In the genomic region with DNA sequence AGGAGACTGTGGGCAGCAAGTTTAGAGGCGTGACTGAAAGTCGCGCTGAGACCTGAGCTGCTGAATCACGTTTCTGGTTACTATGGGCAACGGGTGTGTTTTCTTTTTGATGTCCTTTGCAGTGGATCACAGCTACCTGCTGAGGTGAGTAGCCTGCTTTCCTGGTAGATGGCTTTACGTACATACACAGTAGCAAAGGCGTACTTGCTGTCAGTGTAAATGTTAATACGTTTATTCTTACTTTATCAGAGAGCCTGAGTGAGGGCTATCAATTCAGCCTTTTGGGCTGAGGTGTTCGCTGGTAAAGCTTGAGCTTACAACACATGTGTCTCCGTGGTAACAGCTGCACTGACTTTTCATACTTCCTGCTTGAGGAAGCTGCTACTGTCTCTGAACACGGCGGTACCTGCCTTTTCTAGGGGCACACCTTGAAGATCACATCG, we compare ENCODE assay signal across 7 cellular contexts.
DNase-seq lines count a peak whose midpoint lies in the region.
"Not testable (repeated sequence)": the region's sequence is repeated elsewhere in the genome, so short reads cannot be mapped to it uniquely, and the experiment has no call there.

No MANE protein-coding gene starts in this region.

- POLR2A ChIA-PET in activated CD4-positive, alpha-beta T cell treated with anti-CD3 and anti-CD28 coated beads, Interleukin-2, amount 10 ng/mL, durations not matched to agents 7 days and 5 days (lab: Charles Lee), result not testable (repeated sequence)

- H3K9me3 Mint-ChIP-seq in activated CD4-positive, alpha-beta T cell treated with anti-CD3 and anti-CD28 coated beads, Interleukin-2, amount 10 ng/mL, durations not matched to agents 7 days and 5 days, result not testable (repeated sequence)

- not testable (repeated sequence) for H3K9ac ChIP-seq in endocrine pancreas (ENCODE audit: control insufficient read depth, insufficient read depth, low read length)

- peaks cover 14% of the 10 kb centered on the region for H3K4me1 Mint-ChIP-seq in activated CD4-positive, alpha-beta T cell treated with anti-CD3 and anti-CD28 coated beads, Interleukin-2, amount 10 ng/mL, durations not matched to agents 7 days and 5 days

- not testable (repeated sequence) for H3K27me3 ChIP-seq in endocrine pancreas (ENCODE audit: control insufficient read depth, insufficient read depth, low read length)

- peak overlapping the region; percentile 34 for H3K27ac Mint-ChIP-seq in activated CD4-positive, alpha-beta T cell treated with anti-CD3 and anti-CD28 coated beads, Interleukin-2, amount 10 ng/mL, durations not matched to agents 7 days and 5 days

- H3K36me3 ChIP-seq in endocrine pancreas (ENCODE audit: control insufficient read depth, insufficient read depth, low read length); mesodermal cell (ENCODE audit: control insufficient read depth, insufficient read depth, low read length): not testable (repeated sequence)

- H3K4me1 ChIP-seq in endocrine pancreas (ENCODE audit: control insufficient read depth, insufficient read depth, low read length); mesodermal cell (ENCODE audit: control insufficient read depth, insufficient read depth, low read length, poor library complexity, severe bottlenecking): not testable (repeated sequence)

- H3K27me3 Mint-ChIP-seq in activated CD4-positive, alpha-beta T cell treated with anti-CD3 and anti-CD28 coated beads, Interleukin-2, amount 10 ng/mL, durations not matched to agents 7 days and 5 days, result not testable (repeated sequence)

- peak overlapping the region; percentile 1 for H3K4me3 Mint-ChIP-seq in activated CD4-positive, alpha-beta T cell treated with anti-CD3 and anti-CD28 coated beads, Interleukin-2, amount 10 ng/mL, durations not matched to agents 7 days and 5 days

- peak overlapping the region; percentile 71 for H3K27ac ChIP-seq in mesodermal cell (ENCODE audit: low read depth, low read length, severe bottlenecking)

- 60 to 70% methylated on average over 11 to 13 of the region's 13 CpGs for WGBS in mesodermal cell (ENCODE audit: insufficient coverage in 2 of 2), 2 experiments

- CTCF ChIA-PET in activated CD4-positive, alpha-beta T cell treated with anti-CD3 and anti-CD28 coated beads, Interleukin-2, amount 10 ng/mL, durations not matched to agents 7 days and 5 days (lab: Charles Lee), result interaction anchor here (0.9 kb wide), 1 partner anchor 13 kb away, joined by 4 read pairs; no protein-coding TSS in a partner anchor

- H3K36me3 Mint-ChIP-seq in activated CD4-positive, alpha-beta T cell treated with anti-CD3 and anti-CD28 coated beads, Interleukin-2, amount 10 ng/mL, durations not matched to agents 7 days and 5 days (ENCODE audit: low read depth), result not testable (repeated sequence)

- peak; percentile 11 for DNase-seq in HK-2 (ENCODE audit: unreplicated experiment)
- DNase-seq in NCI-H748 treated with DMSO at 0.1 percent for 48 hours (lab: John Stamatoyannopoulos, UW), result peak; percentile 76
- peak; percentile 68 for DNase-seq in activated CD4-positive, alpha-beta T cell treated with anti-CD3 and anti-CD28 coated beads, Interleukin-2, amount 10 ng/mL, durations not matched to agents 7 days and 5 days
- DNase-seq in activated effector memory CD4-positive, alpha-beta T cell treated with anti-CD3 and anti-CD28 coated beads, Interleukin-2, amount 50 U/mL, for 16 hours, result peak; percentile 81
- DNase-seq in stimulated activated CD4-positive, alpha-beta T cell treated with anti-CD3 and anti-CD28 coated beads, Interleukin-1b, Interleukin-23, amount 100 ng/mL, for 48 hours, result peak; percentile 53

- not testable (repeated sequence) for H3K9me3 ChIP-seq in endocrine pancreas (ENCODE audit: control insufficient read depth, low read length); mesodermal cell (ENCODE audit: control insufficient read depth, low read length)

- H3K4me3 ChIP-seq in endocrine pancreas (ENCODE audit: control insufficient read depth, insufficient read depth, low read length), result peak overlapping the region; percentile 65
- not testable (repeated sequence) for H3K4me3 ChIP-seq in mesodermal cell (ENCODE audit: extremely low read depth, insufficient read depth, low read length, poor library complexity, severe bottlenecking)

Comparison
In these comparisons a context has a peak if more than half of its experiments do, and no peak if none do; other contexts are left out.
1. DNase-seq: peak in every context shown above with its lines; median percentile 81 in activated effector memory CD4-positive, alpha-beta T cell treated with anti-CD3 and anti-CD28 coated beads, Interleukin-2, amount 50 U/mL, for 16 hours; 76 in NCI-H748 treated with DMSO at 0.1 percent for 48 hours; 68 in activated CD4-positive, alpha-beta T cell treated with anti-CD3 and anti-CD28 coated beads, Interleukin-2, amount 10 ng/mL, durations not matched to agents 7 days and 5 days; 53 in stimulated activated CD4-positive, alpha-beta T cell treated with anti-CD3 and anti-CD28 coated beads, Interleukin-1b, Interleukin-23, amount 100 ng/mL, for 48 hours; 11 in HK-2.